8 cellular contexts compared by ENCODE assay signal in the genomic region with DNA sequence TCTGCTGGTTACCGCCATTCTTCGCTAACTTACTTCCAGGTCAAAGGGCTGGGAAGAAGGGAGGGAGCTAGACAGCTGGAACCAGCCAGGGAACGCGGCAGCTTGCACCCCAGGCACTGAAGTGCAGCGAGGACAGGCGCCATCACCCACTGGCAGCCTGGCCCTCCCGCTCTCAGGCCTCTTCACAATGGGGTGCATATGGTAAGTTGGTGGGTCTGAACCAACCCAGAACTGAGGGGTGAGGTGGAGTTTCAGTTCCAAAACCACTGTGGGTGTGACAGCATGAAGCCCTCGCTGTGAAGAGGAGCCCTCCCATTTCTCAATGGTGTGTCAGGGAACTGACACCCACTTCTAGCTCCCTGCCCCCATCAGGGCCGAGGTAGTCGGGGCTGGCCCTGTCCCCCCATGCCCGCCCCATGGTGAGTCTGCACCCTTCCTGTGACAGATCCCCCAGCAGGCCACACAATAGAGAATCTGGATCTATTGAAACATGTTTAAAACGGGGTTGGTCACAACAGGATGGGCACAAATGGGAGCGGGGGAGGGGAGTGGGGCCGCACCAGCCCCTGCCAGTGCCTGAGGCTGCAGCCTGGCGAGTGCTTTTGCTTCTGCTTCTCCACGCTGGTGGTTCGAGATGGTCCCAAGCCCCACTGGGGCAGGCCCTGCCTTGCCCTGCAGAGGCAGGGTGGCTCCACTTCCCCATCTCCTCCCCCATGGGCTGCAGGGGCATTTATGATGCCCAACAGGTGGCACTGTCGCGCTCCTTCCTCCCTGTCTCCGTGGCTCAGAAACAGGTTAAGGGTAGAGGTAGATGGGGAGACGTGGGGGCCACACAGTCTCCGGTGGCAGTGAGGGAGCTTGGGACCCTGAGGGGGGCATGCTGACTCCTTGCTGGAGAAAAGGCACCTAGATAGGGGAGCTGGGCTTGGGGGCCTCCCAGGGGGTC. TPM values are rescaled to one million over a fixed set of nuclear protein-coding genes. Genes with fewer than 3 reads are reported as not detected.
A peak's percentile ranks its signal among the peaks of the same experiment; 100 is the strongest.
DNase-seq lines count a peak whose midpoint lies in the region; ATAC-seq and TF ChIP-seq lines count a peak whose summit lies in the region.

No MANE protein-coding gene starts in this region.

- no peak overlapping the region for H3K9ac ChIP-seq in smooth muscle cell (ENCODE audit: low read depth)

- H3F3A ChIP-seq in smooth muscle cell (ENCODE audit: low read depth) = no peaks in the 10 kb centered on the region

- no peaks in the 10 kb centered on the region for H3K27me3 ChIP-seq in heart left ventricle
- no peaks in the 10 kb centered on the region for H3K27me3 ChIP-seq in smooth muscle cell (ENCODE audit: low read depth)

- H3K4me3 ChIP-seq in heart left ventricle = peak overlapping the region in 7 of 12 donors; percentile 4 to 76 (median 63)
- no peak overlapping the region for H3K4me3 ChIP-seq in smooth muscle cell

- intact Hi-C loops in heart left ventricle (cut with DNase I) = loop anchor here in 3 of 10 donors (5.0 to 10.0 kb wide), 3 partner anchors 63 to 73 kb away; partner anchors contain the start of gene MAP3K3 (in 1 of the 3)

- TF ChIP-seq CTCF in 22Rv1 (IDR thresholded peaks at IDR 0.05) (peak; percentile 82), GM13977 (IDR thresholded peaks at IDR 0.05; ENCODE audit: extremely low read depth, insufficient read depth, missing control alignments) (peak; percentile 77), heart left ventricle (IDR thresholded peaks at IDR 0.05) (peak; percentile 13 to 67 (median 34)), smooth muscle cell (IDR thresholded peaks at IDR 0.05; ENCODE audit: borderline replicate concordance, insufficient read depth, poor library complexity, severe bottlenecking) (peak; percentile 31)

- H3K36me3 ChIP-seq in heart left ventricle (peaks cover 0 to 45% (median 31%) of the 10 kb centered on the region in 9 donors), smooth muscle cell (ENCODE audit: low read depth) (no peaks in the 10 kb centered on the region)

- peaks cover 0 to 54% (median 22%) of the 10 kb centered on the region in 12 donors for H3K4me1 ChIP-seq in heart left ventricle
- H3K4me1 ChIP-seq in smooth muscle cell (ENCODE audit: low read depth) = peaks cover 13% of the 10 kb centered on the region

- H4K20me1 ChIP-seq in smooth muscle cell (ENCODE audit: low read depth) = peaks cover 20% of the 10 kb centered on the region

- no peaks in the 10 kb centered on the region for H3K9me3 ChIP-seq in heart left ventricle
- no peaks in the 10 kb centered on the region for H3K9me3 ChIP-seq in smooth muscle cell (replicated peaks; ENCODE audit: low read depth)

- ATAC-seq in HG03432 (IDR thresholded peaks at IDR 0.05; ENCODE audit: unreplicated experiment) = peak; percentile 24
- peak in 3 of 4 donors; percentile 1 to 33 (median 29) for ATAC-seq in heart left ventricle

- H3K79me2 ChIP-seq in smooth muscle cell (ENCODE audit: low read depth) = no peaks in the 10 kb centered on the region

- H3K27ac ChIP-seq in 22Rv1 = peak overlapping the region; percentile 39; the same call in 1 of the 2 replicates
- H3K27ac ChIP-seq in heart left ventricle = peak overlapping the region in 6 of 12 donors; percentile 13 to 96 (median 43)
- no peak overlapping the region for H3K27ac ChIP-seq in smooth muscle cell (ENCODE audit: low read depth)

- TF ChIP-seq POLR2A in heart left ventricle (IDR thresholded peaks at IDR 0.05) = no peak

- H2AFZ ChIP-seq in smooth muscle cell (ENCODE audit: low read depth) = no peak overlapping the region

- H3K4me2 ChIP-seq in smooth muscle cell = peak overlapping the region; percentile 95

- in situ Hi-C loops in GM13977 (cut with MboI; ENCODE audit: low pct_unique_long_range_greater_than_20kb, low sequenced_read_pairs, unreplicated experiment) = no loop called here

- DNase-seq in GM13977 (ENCODE audit: low spot score) (peak; percentile 76), SIG-M5 treated with dmso at 0.1 percent for 504 hours (lab: John Stamatoyannopoulos, UW; ENCODE audit: unreplicated experiment) (peak; percentile 95), heart left ventricle (peak in 4 of 5 donors; percentile 54 to 82 (median 60)), smooth muscle cell (lab: John Stamatoyannopoulos, UW; ENCODE audit: unreplicated experiment) (no peak), midbrain (lab: John Stamatoyannopoulos, UW) (no peak)
- peak; percentile 78 for DNase-seq in activated effector memory CD4-positive, alpha-beta T cell treated with Interleukin-2 at 50 U/mL for 16 hours

- WGBS in heart left ventricle, 4 donors = 74 to 79% (median 77%) methylated on average over 15 to 22 of the region's 22 CpGs
- WGBS in smooth muscle cell (ENCODE audit: low lambda C conversion rate) = 88% methylated on average over 22 of the region's 22 CpGs

RNA-seq across cellular contexts. Expression of gene LIMD2, which starts 2.3 kb away (rescaled TPM):
- 10 to 100 TPM in 2 of 9 donors, 1 to 10 TPM in 7; 1.9 to 48.0 (median 3.4) TPM for total RNA-seq in heart left ventricle
- 1 to 10 TPM; 4.0 to 5.4 TPM for polyA plus RNA-seq in heart left ventricle
- 40.7 and 47.9 TPM in 2 replicates for total RNA-seq in smooth muscle cell
- polyA plus RNA-seq in smooth muscle cell = 110 and 124 TPM in 2 replicates

RNA-seq across cellular contexts. Expression of gene STRADA, which starts 44.0 kb away (rescaled TPM):
- 10 to 100 TPM; 10.2 to 26.1 (median 15.3) TPM for total RNA-seq in heart left ventricle
- 10 to 100 TPM; 15.9 to 18.3 TPM for polyA plus RNA-seq in heart left ventricle
- total RNA-seq in smooth muscle cell = 13.6 and 18.7 TPM in 2 replicates
- polyA plus RNA-seq in smooth muscle cell = 26.8 and 27.7 TPM in 2 replicates

Comparison
In these comparisons a context has a peak if more than half of its experiments do, and no peak if none do; other contexts are left out.
1. CTCF ChIP-seq: peak in every context shown above with its lines; median percentile 82 in 22Rv1; 77 in GM13977; 34 in heart left ventricle; 31 in smooth muscle cell.
2. DNase-seq: peak in GM13977 (single experiment), SIG-M5 treated with dmso at 0.1 percent for 504 hours (single experiment), activated effector memory CD4-positive, alpha-beta T cell treated with Interleukin-2 at 50 U/mL for 16 hours (single experiment) and heart left ventricle (4 of 5); none in smooth muscle cell (single experiment) and midbrain (single experiment).